In genomic region chr6:26240157-26240980, GRCh38 we compare ENCODE assay signal across 2 cellular contexts.
TF ChIP-seq lines count a peak whose summit lies in the region.

No MANE protein-coding gene starts in this region.

TF ChIP-seq in SK-N-SH treated with all-trans-retinoic acid at 6 μM for 48 hours, 23 proteins besides CTCF, POLR2A, EP300 and RAD21 (continued from another document):
- no peak for TF ChIP-seq SNAI2 (CRISPR knock-in tag; IDR thresholded peaks at IDR 0.05)

TF ChIP-seq in GM12878, 131 proteins besides CTCF, POLR2A, EP300 and RAD21 (continued from another document and continues in another):
- TF ChIP-seq PRDM15 (CRISPR knock-in tag; IDR thresholded peaks at IDR 0.05) (peak; percentile 86), CREM (IDR thresholded peaks at IDR 0.05; ENCODE audit: low read depth) (peak; percentile 88), IRF4 (IDR thresholded peaks at IDR 0.05; ENCODE audit: low read depth, low read length) (0 out of 2 replicates have a peak, but pooled peaks have one; percentile 11), SUZ12 (IDR thresholded peaks at IDR 0.05; ENCODE audit: unreplicated experiment) (no peak), NFXL1 (IDR thresholded peaks at IDR 0.05; ENCODE audit: borderline replicate concordance) (0 out of 2 replicates have a peak, but pooled peaks have one; percentile 55), SMAD5 (IDR thresholded peaks at IDR 0.05; ENCODE audit: low read depth) (peak; percentile 96), POLR2AphosphoS2 (IDR thresholded peaks at IDR 0.05; ENCODE audit: low read depth, low read length) (peak; percentile 92), ZBED1 (IDR thresholded peaks at IDR 0.05; ENCODE audit: borderline replicate concordance) (peak; percentile 97), BHLHE40 (IDR thresholded peaks at IDR 0.05; ENCODE audit: borderline replicate concordance in 1 of 2, low read depth in 2 of 2, low read length in 1 of 2) (peak in 1 of 2 experiments; percentile 36; a peak in 1 of 4 replicates), MLLT1 (IDR thresholded peaks at IDR 0.05) (peak; percentile 82), PAX5 (IDR thresholded peaks at IDR 0.05; ENCODE audit: borderline replicate concordance, low read depth, low read length) (peak; percentile 28; the same call in 1 of the 2 replicates), NFIC (IDR thresholded peaks at IDR 0.05; ENCODE audit: low read depth, low read length) (peak; percentile 85), ATF2 (IDR thresholded peaks at IDR 0.05; ENCODE audit: low read length) (peak; percentile 21; the same call in 1 of the 2 replicates), KAT2A (conservative IDR thresholded peaks at IDR 0.05; ENCODE audit: control insufficient read depth, low read depth, low read length) (peak; percentile 45; the same call in 1 of the 2 replicates), SKIL (IDR thresholded peaks at IDR 0.05; ENCODE audit: low read depth, poor library complexity, severe bottlenecking) (peak; percentile 13), EGR1 (IDR thresholded peaks at IDR 0.05; ENCODE audit: borderline replicate concordance in 1 of 2, low read depth in 2 of 2, low read length in 2 of 2) (peak; percentile 17 to 25; a peak in 2 of 3 replicates), ZNF592 (IDR thresholded peaks at IDR 0.05) (0 out of 2 replicates have a peak, but pooled peaks have one; percentile 41), RBBP5 (conservative IDR thresholded peaks at IDR 0.05) (no peak), RELA (IDR thresholded peaks at IDR 0.05; ENCODE audit: borderline replicate concordance, partially characterized antibody) (peak; percentile 43), ZBTB4 (CRISPR knock-in tag; IDR thresholded peaks at IDR 0.05) (peak; percentile 94), ZBTB40 (IDR thresholded peaks at IDR 0.05; ENCODE audit: borderline replicate concordance) (peak; percentile 62; the same call in 1 of the 2 replicates), IKZF2 (IDR thresholded peaks at IDR 0.05) (peak in 1 of 2 experiments; percentile 35; a peak in 3 of 4 replicates), SIN3A (IDR thresholded peaks at IDR 0.05; ENCODE audit: low read depth, low read length) (peak; percentile 38; the same call in 1 of the 2 replicates), FOXM1 (IDR thresholded peaks at IDR 0.05; ENCODE audit: low read depth, low read length) (no peak; the same call in 1 of the 2 replicates)
